In genomic region chr1:182839209-182840065, GRCh38 we compare ENCODE assay signal across 1 cellular context.
TF ChIP-seq lines count a peak whose summit lies in the region.

Gene DHX9 (plus strand): TSS chr1:182839347. CDS start chr1:182842567, 3,220 bp downstream.

TF ChIP-seq in K562, 482 proteins besides CTCF, POLR2A, EP300 and RAD21 (continued from another document and continues in another):
- TF ChIP-seq ZNF395 (CRISPR knock-in tag; IDR thresholded peaks at IDR 0.05) (no peak), NR2F6 (CRISPR knock-in tag; IDR thresholded peaks at IDR 0.05) (no peak), TAF1 (IDR thresholded peaks at IDR 0.05; ENCODE audit: control insufficient read depth, extremely low read depth, insufficient read depth, low read length, severe bottlenecking) (peak; percentile 95), ZNF740 (CRISPR knock-in tag; IDR thresholded peaks at IDR 0.05) (peak; percentile 94), ZNF740 (tag; IDR thresholded peaks at IDR 0.05) (no peak), ZEB2 (IDR thresholded peaks at IDR 0.05) (peak; percentile 58; the same call in 1 of the 2 replicates), SRSF7 (optimal IDR thresholded peaks at IDR 0.05; ENCODE audit: low read depth, low read length) (no peak), SIN3B (IDR thresholded peaks at IDR 0.05; ENCODE audit: low read depth) (peak; percentile 69), NONO (IDR thresholded peaks at IDR 0.05; ENCODE audit: low read depth in 2 of 2, low read length in 1 of 2) (peak; percentile 50 to 78; a peak in 2 of 4 replicates), PCBP1 (IDR thresholded peaks at IDR 0.05; ENCODE audit: low read depth, low read length, poor library complexity, severe bottlenecking) (peak; percentile 93), MCM7 (IDR thresholded peaks at IDR 0.05) (no peak), ZNF507 (tag; conservative IDR thresholded peaks at IDR 0.05) (no peak), MAX (CRISPR knock-in tag; IDR thresholded peaks at IDR 0.05) (peak; percentile 83), ZNF384 (IDR thresholded peaks at IDR 0.05; ENCODE audit: low read depth, low read length) (no peak), PPARD (CRISPR knock-in tag; IDR thresholded peaks at IDR 0.05) (no peak), TGIF2 (CRISPR knock-in tag; IDR thresholded peaks at IDR 0.05) (peak; percentile 45; the same call in 1 of the 2 replicates), ZNF707 (CRISPR knock-in tag; conservative IDR thresholded peaks at IDR 0.05) (no peak), CHD1 (IDR thresholded peaks at IDR 0.05; ENCODE audit: low read length) (peak; percentile 86), ZNF324 (CRISPR knock-in tag; IDR thresholded peaks at IDR 0.05) (0 out of 2 replicates have a peak, but pooled peaks have one; percentile 17), ZNF133 (CRISPR knock-in tag; IDR thresholded peaks at IDR 0.05) (no peak), E2F6 (IDR thresholded peaks at IDR 0.05; ENCODE audit: borderline replicate concordance in 1 of 2, extremely low read depth in 1 of 2, insufficient read depth in 1 of 2, insufficient read length in 1 of 2, low read depth in 1 of 2, low read length in 1 of 2, poor library complexity in 1 of 2, severe bottlenecking in 1 of 2) (peak; percentile 52 to 92), KHSRP (IDR thresholded peaks at IDR 0.05) (no peak), AFF4 (CRISPR knock-in tag; IDR thresholded peaks at IDR 0.05) (peak; percentile 98), SETDB1 (IDR thresholded peaks at IDR 0.05; ENCODE audit: low read length) (no peak), SRF (CRISPR knock-in tag; IDR thresholded peaks at IDR 0.05) (peak in 1 of 2 experiments; percentile 82; a peak in 2 of 4 replicates), ETV1 (tag; conservative IDR thresholded peaks at IDR 0.05; ENCODE audit: low read depth) (peak; percentile 94), FOXO4 (CRISPR knock-in tag; IDR thresholded peaks at IDR 0.05) (no peak), ZNF23 (CRISPR knock-in tag; IDR thresholded peaks at IDR 0.05) (no peak), GABPA (tag; conservative IDR thresholded peaks at IDR 0.05; ENCODE audit: low read depth) (peak; percentile 58), ZFP36 (IDR thresholded peaks at IDR 0.05; ENCODE audit: low read depth, low read length, partially characterized antibody) (no peak), CC2D1A (IDR thresholded peaks at IDR 0.05) (peak; percentile 77; the same call in 1 of the 2 replicates), RBBP5 (IDR thresholded peaks at IDR 0.05; ENCODE audit: borderline replicate concordance, insufficient read depth, low read length, poor library complexity, severe bottlenecking) (peak; percentile 95), KDM2B (CRISPR knock-in tag; IDR thresholded peaks at IDR 0.05) (0 out of 2 replicates have a peak, but pooled peaks have one; percentile 8), HNRNPH1 (optimal IDR thresholded peaks at IDR 0.05; ENCODE audit: low read depth, low read length) (no peak), SMAD4 (CRISPR knock-in tag; conservative IDR thresholded peaks at IDR 0.05) (peak; percentile 64; the same call in 1 of the 2 replicates), RAD51 (IDR thresholded peaks at IDR 0.05; ENCODE audit: borderline replicate concordance, low read depth) (peak; percentile 93; the same call in 1 of the 2 replicates)
- TF ChIP-seq, protein P1, sequence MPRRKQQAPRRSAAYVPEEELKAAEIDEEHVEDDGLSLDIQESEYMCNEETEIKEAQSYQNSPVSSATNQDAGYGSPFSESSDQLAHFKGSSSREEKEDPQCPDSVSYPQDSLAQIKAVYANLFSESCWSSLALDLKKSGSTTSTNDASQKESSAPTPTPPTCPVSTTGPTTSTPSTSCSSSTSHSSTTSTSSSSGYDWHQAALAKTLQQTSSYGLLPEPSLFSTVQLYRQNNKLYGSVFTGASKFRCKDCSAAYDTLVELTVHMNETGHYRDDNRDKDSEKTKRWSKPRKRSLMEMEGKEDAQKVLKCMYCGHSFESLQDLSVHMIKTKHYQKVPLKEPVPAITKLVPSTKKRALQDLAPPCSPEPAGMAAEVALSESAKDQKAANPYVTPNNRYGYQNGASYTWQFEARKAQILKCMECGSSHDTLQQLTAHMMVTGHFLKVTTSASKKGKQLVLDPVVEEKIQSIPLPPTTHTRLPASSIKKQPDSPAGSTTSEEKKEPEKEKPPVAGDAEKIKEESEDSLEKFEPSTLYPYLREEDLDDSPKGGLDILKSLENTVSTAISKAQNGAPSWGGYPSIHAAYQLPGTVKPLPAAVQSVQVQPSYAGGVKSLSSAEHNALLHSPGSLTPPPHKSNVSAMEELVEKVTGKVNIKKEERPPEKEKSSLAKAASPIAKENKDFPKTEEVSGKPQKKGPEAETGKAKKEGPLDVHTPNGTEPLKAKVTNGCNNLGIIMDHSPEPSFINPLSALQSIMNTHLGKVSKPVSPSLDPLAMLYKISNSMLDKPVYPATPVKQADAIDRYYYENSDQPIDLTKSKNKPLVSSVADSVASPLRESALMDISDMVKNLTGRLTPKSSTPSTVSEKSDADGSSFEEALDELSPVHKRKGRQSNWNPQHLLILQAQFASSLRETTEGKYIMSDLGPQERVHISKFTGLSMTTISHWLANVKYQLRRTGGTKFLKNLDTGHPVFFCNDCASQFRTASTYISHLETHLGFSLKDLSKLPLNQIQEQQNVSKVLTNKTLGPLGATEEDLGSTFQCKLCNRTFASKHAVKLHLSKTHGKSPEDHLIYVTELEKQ (CRISPR knock-in tag; IDR thresholded peaks at IDR 0.05) = no peak
- TF ChIP-seq, protein P2, sequence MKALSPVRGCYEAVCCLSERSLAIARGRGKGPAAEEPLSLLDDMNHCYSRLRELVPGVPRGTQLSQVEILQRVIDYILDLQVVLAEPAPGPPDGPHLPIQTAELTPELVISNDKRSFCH (CRISPR knock-in tag; IDR thresholded peaks at IDR 0.05) = no peak
- TF ChIP-seq, protein P2 (tag; IDR thresholded peaks at IDR 0.05) = peak; percentile 75; the same call in 1 of the 2 replicates
